ENCODE assay signal across 8 cellular contexts in genomic region chr14:21455592-21455911, GRCh38.
A peak's percentile ranks its signal among the peaks of the same experiment; 100 is the strongest.
DNase-seq lines count a peak whose midpoint lies in the region; ATAC-seq and TF ChIP-seq lines count a peak whose summit lies in the region.

No MANE protein-coding gene starts in this region.

- H3K36me3 ChIP-seq in KOPT-K1 (ENCODE audit: insufficient read depth, low read length) = peaks cover 15% of the 10 kb centered on the region; the same call in 1 of the 2 replicates
- peaks cover 3 to 7% of the 10 kb centered on the region in 2 donors for H3K36me3 ChIP-seq in mucosa of rectum (ENCODE audit: control insufficient read depth in 2 of 2, insufficient read depth in 2 of 2, low read length in 2 of 2)

- ATAC-seq in GM19455 (IDR thresholded peaks at IDR 0.05; ENCODE audit: unreplicated experiment) = peak; percentile 14

- TF ChIP-seq CTCF in AG04449 (IDR thresholded peaks at IDR 0.05; ENCODE audit: insufficient read depth, low read length, missing control alignments) (no peak), coronary artery (IDR thresholded peaks at IDR 0.05) (no peak)

- H3K9me3 ChIP-seq in KOPT-K1 (ENCODE audit: insufficient read depth, low read length, poor library complexity, severe bottlenecking) (no peaks in the 10 kb centered on the region), mucosa of rectum (ENCODE audit: control insufficient read depth in 2 of 2, low read length in 2 of 2) (no peaks in the 10 kb centered on the region)

- no peaks in the 10 kb centered on the region for H3K27me3 ChIP-seq in mucosa of rectum (ENCODE audit: control insufficient read depth in 2 of 2, insufficient read depth in 2 of 2, low read length in 2 of 2)

- H3K9ac ChIP-seq in mucosa of rectum (ENCODE audit: low read depth in 1 of 2, low read length in 2 of 2) = peak overlapping the region; percentile 80 to 85

- peaks cover 10 to 12% of the 10 kb centered on the region in 2 donors for H3K4me1 ChIP-seq in mucosa of rectum (ENCODE audit: control insufficient read depth in 2 of 2, insufficient read depth in 2 of 2, low read length in 2 of 2)

- H3K4me3 ChIP-seq in AG04449 (ENCODE audit: low read depth, low read length) = peak overlapping the region; percentile 87
- H3K4me3 ChIP-seq in coronary artery = peak overlapping the region; percentile 92
- peak overlapping the region; percentile 73 to 89 for H3K4me3 ChIP-seq in mucosa of rectum (ENCODE audit: low read length in 2 of 2)

- no peak for DNase-seq in AG04449 (ENCODE audit: low read depth, low spot score)
- DNase-seq in coronary artery (ENCODE audit: low spot score) = no peak
- DNase-seq in NCI-H524 treated with DMSO at 0.1 percent for 48 hours (lab: John Stamatoyannopoulos, UW) = no peak
- DNase-seq in central memory CD4-positive, alpha-beta T cell = no peak
- no peak for DNase-seq in Ammon's horn (ENCODE audit: low spot score)

- CTCF ChIA-PET in AG04449 (lab: Yijun Ruan, JAX) = interaction anchor here (0.6 to 5.6 kb wide), 13 partner anchors 10 to 76 kb away, joined by 3 to 52 read pairs (median 10); partner anchors contain the start of genes RAB2B and TOX4

- POLR2A ChIA-PET in AG04449 (lab: Yijun Ruan, JAX) = interaction anchor here (0.7 to 2.1 kb wide), 4 partner anchors 18 to 74 kb away, joined by 3 to 14 read pairs (median 3); partner anchors contain the start of gene METTL3

- H3K27ac ChIP-seq in KOPT-K1 (ENCODE audit: low read depth, low read length, poor library complexity, severe bottlenecking) (peak overlapping the region; percentile 80), coronary artery (peak overlapping the region; percentile 97 to 98), mucosa of rectum (ENCODE audit: low read depth in 2 of 2, low read length in 2 of 2) (peak overlapping the region; percentile 86 to 92)
